In genomic region chr2:74552914-74553811, GRCh38 we compare ENCODE assay signal across 8 cellular contexts. TPM values are rescaled to one million over a fixed set of nuclear protein-coding genes. Genes with fewer than 3 reads are reported as not detected.
DNase-seq lines count a peak whose midpoint lies in the region; ATAC-seq and TF ChIP-seq lines count a peak whose summit lies in the region.

No MANE protein-coding gene starts in this region.

- peak overlapping the region; percentile 86 to 100 (median 96) for H3K4me3 Mint-ChIP-seq in brain

- H3K27ac ChIP-seq in HUES6 (ENCODE audit: low read depth, low read length) (no peak overlapping the region), mucosa of rectum (ENCODE audit: low read depth in 2 of 2, low read length in 2 of 2) (peak overlapping the region in 1 of 2 donors; percentile 85)

- no peak for ATAC-seq in GM21447 (IDR thresholded peaks at IDR 0.05; ENCODE audit: unreplicated experiment)

- peak overlapping the region; percentile 81 for H3K4me3 ChIP-seq in HUES6 (ENCODE audit: low read depth, low read length)
- peak overlapping the region; percentile 99 for H3K4me3 ChIP-seq in mucosa of rectum (ENCODE audit: low read length in 2 of 2)

- H3K4me1 ChIP-seq in HUES6 (ENCODE audit: control insufficient read depth, insufficient read depth, low read length) (peaks cover 31% of the 10 kb centered on the region), mucosa of rectum (ENCODE audit: control insufficient read depth in 2 of 2, insufficient read depth in 2 of 2, low read length in 2 of 2) (peaks cover 13 to 23% of the 10 kb centered on the region in 2 donors)

- H3K9me3 ChIP-seq in HUES6 (ENCODE audit: control insufficient read depth, insufficient read depth, low read depth, low read length) = no peaks in the 10 kb centered on the region
- no peaks in the 10 kb centered on the region for H3K9me3 ChIP-seq in mucosa of rectum (ENCODE audit: control insufficient read depth in 2 of 2, low read length in 2 of 2)

- peak overlapping the region; percentile 47 for H3K9ac ChIP-seq in HUES6 (ENCODE audit: low read length)
- peak overlapping the region; percentile 41 to 86 for H3K9ac ChIP-seq in mucosa of rectum (ENCODE audit: low read depth in 1 of 2, low read length in 2 of 2)

- DNase-seq in ELF-1 (ENCODE audit: low read depth, low spot score) (peak; percentile 60), putamen (ENCODE audit: low spot score) (no peak), NCI-H524 (lab: John Stamatoyannopoulos, UW) (no peak)
- no peak for DNase-seq in effector CD4-positive, alpha-beta T cell

- H3K27ac Mint-ChIP-seq in brain = peak overlapping the region; percentile 89 to 99 (median 96)

- H3K4me1 Mint-ChIP-seq in brain = peaks cover 44% of the 10 kb centered on the region

- peaks cover 0 to 3% (median 0%) of the 10 kb centered on the region in 5 experiments for H3K9me3 Mint-ChIP-seq in brain

- peaks cover 35% of the 10 kb centered on the region for H3K27me3 Mint-ChIP-seq in brain

- peaks cover 71% of the 10 kb centered on the region for H3K27me3 ChIP-seq in HUES6 (ENCODE audit: control insufficient read depth, insufficient read depth, low read length)
- H3K27me3 ChIP-seq in mucosa of rectum (ENCODE audit: control insufficient read depth in 2 of 2, insufficient read depth in 2 of 2, low read length in 2 of 2) = no peaks in the 10 kb centered on the region

- no peak for TF ChIP-seq CTCF in brain (conservative IDR thresholded peaks at IDR 0.05)

- peaks cover 25% of the 10 kb centered on the region for H3K36me3 Mint-ChIP-seq in brain

- H3K36me3 ChIP-seq in HUES6 (ENCODE audit: control insufficient read depth, insufficient read depth, low read length) = peaks cover 5% of the 10 kb centered on the region; the same call in 1 of the 2 replicates
- peaks cover 0 to 8% of the 10 kb centered on the region in 2 donors for H3K36me3 ChIP-seq in mucosa of rectum (ENCODE audit: control insufficient read depth in 2 of 2, insufficient read depth in 2 of 2, low read length in 2 of 2)

RNA-seq across cellular contexts. Expression of gene LOXL3, which starts 0.6 kb away (rescaled TPM):
- 4.9 TPM for polyA plus RNA-seq in brain (ENCODE audit: insufficient read depth, low read depth, low replicate concordance)

RNA-seq across cellular contexts. Expression of gene DOK1, which starts 1.4 kb away (rescaled TPM):
- 9.7 TPM for polyA plus RNA-seq in brain (ENCODE audit: insufficient read depth, low read depth, low replicate concordance)

RNA-seq across cellular contexts. Expression of gene HTRA2, which starts 23.4 kb away (rescaled TPM):
- 65.7 TPM for polyA plus RNA-seq in brain (ENCODE audit: insufficient read depth, low read depth, low replicate concordance)

RNA-seq across cellular contexts. Expression of gene AUP1, which starts 23.7 kb away (rescaled TPM):
- polyA plus RNA-seq in brain (ENCODE audit: insufficient read depth, low read depth, low replicate concordance) = 77.9 TPM

RNA-seq across cellular contexts. Expression of gene DQX1, which starts 27.1 kb away (rescaled TPM):
- polyA plus RNA-seq in brain (ENCODE audit: insufficient read depth, low read depth, low replicate concordance) = not detected
